Comparison of ENCODE assay signal across 8 cellular contexts in the genomic region with DNA sequence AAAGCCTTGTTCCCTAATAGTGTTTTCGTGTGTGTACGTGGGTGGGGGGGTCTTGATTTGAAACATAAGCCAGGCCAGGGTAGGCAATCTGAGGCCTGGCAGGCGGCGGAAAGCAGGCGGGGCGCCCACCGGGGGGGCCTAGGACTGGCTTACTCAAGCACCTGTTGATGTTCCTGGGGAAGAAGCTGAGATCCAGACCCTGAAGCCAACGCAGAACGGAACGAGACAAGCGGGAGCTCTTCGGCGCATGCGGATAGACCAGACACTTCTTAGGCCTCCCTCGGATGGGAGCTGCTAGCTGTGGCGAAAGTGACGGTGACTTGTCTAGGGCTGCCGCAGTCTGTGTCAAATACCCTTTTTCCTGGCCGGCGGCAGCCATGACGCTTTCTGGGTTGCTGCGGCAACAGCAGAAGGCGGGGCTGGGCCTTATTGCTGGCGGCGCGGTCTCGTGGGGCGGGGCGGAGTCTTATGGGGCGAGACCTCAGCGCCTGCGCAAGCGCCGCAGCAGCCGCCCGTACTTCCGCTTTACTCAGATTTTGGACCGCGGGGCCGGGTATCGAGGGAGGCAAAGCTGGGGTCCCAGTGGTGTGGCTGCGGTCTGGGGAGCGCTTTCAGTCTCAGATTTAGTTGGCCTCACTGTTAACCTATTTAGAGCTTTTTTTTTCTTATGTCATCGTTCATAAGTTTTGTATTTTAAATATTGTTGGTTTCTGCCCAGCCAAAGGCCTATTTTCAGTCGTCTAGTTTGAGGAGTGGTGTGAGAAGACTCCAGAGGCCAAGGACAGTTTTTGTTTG. TPM values are rescaled to one million over a fixed set of nuclear protein-coding genes. Genes with fewer than 3 reads are reported as not detected.
DNase-seq lines count a peak whose midpoint lies in the region; ATAC-seq, FAIRE-seq and TF ChIP-seq lines count a peak whose summit lies in the region.

A gene (minus strand): TSS at position 402 of the 795 bp plus-strand sequence. CDS start 23 bp downstream, at position 379.

- H3K4me3 Mint-ChIP-seq in chondrocyte (ENCODE audit: unreplicated experiment) = peak within 1 kb of the TSS; percentile 88

- TF ChIP-seq CTCF in AG10803 (conservative IDR thresholded peaks at IDR 0.05; ENCODE audit: low read length) (no peak), chondrocyte (IDR thresholded peaks at IDR 0.05) (no peak), kidney (IDR thresholded peaks at IDR 0.05; ENCODE audit: borderline replicate concordance, extremely low read depth, insufficient read depth) (no peak)

- peak within 1 kb of the TSS; percentile 98 for H3K27ac Mint-ChIP-seq in chondrocyte (ENCODE audit: unreplicated experiment)

- peak within 1 kb of the TSS; percentile 41 to 60 for H3K27ac ChIP-seq in kidney (ENCODE audit: low read depth in 2 of 2, low read length in 2 of 2)

- no peaks in the 10 kb centered on the region for H3K36me3 Mint-ChIP-seq in chondrocyte (ENCODE audit: low read depth)

- H3K27me3 Mint-ChIP-seq in chondrocyte (ENCODE audit: low read depth) = no peaks in the 10 kb centered on the region

- DNase-seq in AG10803 (ENCODE audit: low read depth) = peak; percentile 93
- peak; percentile 79 for DNase-seq in GM19239 (ENCODE audit: insufficient read length, low spot score)
- peak; percentile 82 for DNase-seq in NCI-H510A (lab: John Stamatoyannopoulos, UW)
- peak; percentile 89 to 90 for DNase-seq in activated CD4-positive, alpha-beta T cell treated with anti-CD3 and anti-CD28 coated beads for 24 hours (ENCODE audit: low read depth in 2 of 2)
- peak; percentile 98 for DNase-seq in chondrocyte (ENCODE audit: low spot score)
- peak; percentile 98 for DNase-seq in kidney
- peak; percentile 87 to 95 (median 90) for DNase-seq in stimulated activated CD4-positive, alpha-beta T cell treated with anti-CD3 and anti-CD28 coated beads, Interleukin-12 subunit alpha, Interleukin-12 subunit beta, amount 100 ng/mL, for 48 hours (ENCODE audit: low read depth in 2 of 3, low spot score in 1 of 3)

- H3K4me3 ChIP-seq in AG10803 (ENCODE audit: low read length) (peak within 1 kb of the TSS; percentile 88), kidney (ENCODE audit: low read length in 2 of 2) (peak within 1 kb of the TSS; percentile 92 to 97)

- intact Hi-C loops in kidney (cut with DNase I) = no loop called here

- H3K4me1 ChIP-seq in kidney (ENCODE audit: control insufficient read depth in 1 of 2, insufficient read depth in 1 of 2, low read depth in 1 of 2, low read length in 2 of 2) = no peaks in the 10 kb centered on the region

- no peaks in the 10 kb centered on the region for H3K9me3 ChIP-seq in kidney (ENCODE audit: control insufficient read depth in 1 of 2, low read length in 2 of 2)

- ATAC-seq in HG03439 (IDR thresholded peaks at IDR 0.05; ENCODE audit: unreplicated experiment) = peak; percentile 97

- peak within 1 kb of the TSS; percentile 49 to 78 for H3K9ac ChIP-seq in kidney (ENCODE audit: low read length in 2 of 2)

- FAIRE-seq in GM19239 (lab: Jason Lieb, UNC) (peak; percentile 93), kidney (lab: Jason Lieb, UNC) (peak; percentile 23)

- H3K36me3 ChIP-seq in kidney (ENCODE audit: control insufficient read depth in 1 of 2, insufficient read depth in 2 of 2, low read length in 2 of 2) = no peaks in the 10 kb centered on the region

- peaks cover 3% of the 10 kb centered on the region for H3K9me3 Mint-ChIP-seq in chondrocyte (ENCODE audit: low read depth)

- H3K4me1 Mint-ChIP-seq in chondrocyte (ENCODE audit: low read depth) = peaks cover 12% of the 10 kb centered on the region

RNA-seq across cellular contexts. Expression of the gene that starts here (rescaled TPM):
- 0.49 TPM in 1 of 3 replicates, not detected in the others for total RNA-seq in chondrocyte
- total RNA-seq in kidney = 1.2 TPM
- 0.82 TPM for polyA plus RNA-seq in kidney (ENCODE audit: insufficient read depth, low read depth, low replicate concordance)

Comparison
In these comparisons a context has a peak if more than half of its experiments do, and no peak if none do; other contexts are left out.
1. Peak in every context shown above with its lines: DNase-seq, ATAC-seq, H3K4me3 ChIP-seq and H3K27ac ChIP-seq.
2. Peak in DNase-seq in chondrocyte; RNA of the gene not detected or under 1 TPM.